ENCODE assay signal across 10 cellular contexts in the genomic region with DNA sequence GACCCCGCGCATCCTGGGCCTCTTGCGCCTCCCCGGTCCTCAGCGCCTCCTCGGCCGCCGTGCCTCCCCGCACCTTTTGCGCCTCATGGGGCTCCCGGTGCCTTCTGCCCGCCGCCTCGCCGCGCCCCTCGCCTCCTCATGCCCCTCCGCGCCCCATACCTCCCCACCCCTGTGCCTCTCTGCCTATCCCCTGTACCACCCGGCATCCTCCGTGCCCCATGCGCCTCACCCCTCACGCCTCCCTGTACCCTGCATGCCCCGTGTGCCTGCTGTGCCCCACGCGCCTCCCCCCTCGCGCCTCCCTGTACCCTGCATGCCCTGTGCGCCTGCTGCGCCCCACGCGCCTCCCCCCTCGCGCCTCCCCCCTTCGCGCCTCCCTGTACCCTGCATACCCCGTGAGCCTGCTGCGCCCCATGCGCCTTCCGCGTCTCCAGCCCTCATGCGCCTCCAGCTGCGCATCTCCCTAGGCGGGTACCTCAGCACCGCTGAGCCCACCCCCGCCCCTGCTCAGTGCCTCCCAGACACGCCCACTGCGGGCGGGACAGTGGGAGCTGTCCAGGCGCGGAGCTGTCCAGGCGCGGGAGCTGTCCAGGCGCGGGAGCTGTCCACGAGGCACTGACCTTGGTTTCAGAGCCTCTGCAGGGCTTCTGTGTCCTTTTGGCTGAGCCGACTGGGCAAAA. TPM values are rescaled to one million over a fixed set of nuclear protein-coding genes. Genes with fewer than 3 reads are reported as not detected.
DNase-seq lines count a peak whose midpoint lies in the region; ATAC-seq and TF ChIP-seq lines count a peak whose summit lies in the region.
"Had no signal": no experiment of that assay in that cellular context is flagged by ENCODE, and none has a peak within 500 bp of the region (broad histone marks: within the 10 kb centered on the region; RNA-seq: fewer than 3 reads in every experiment).

No MANE protein-coding gene starts in this region.

- in situ Hi-C loops in GM13977 (cut with MboI; ENCODE audit: low pct_unique_long_range_greater_than_20kb, low sequenced_read_pairs, unreplicated experiment): no loop called here

- 51 to 86% (median 62%) methylated on average over 27 to 57 of the region's 57 CpGs for whole genome bisulfite sequencing in adrenal gland, 4 donors
- WGBS in psoas muscle, 3 donors: 59 to 72% (median 64%) methylated on average over 49 to 57 of the region's 57 CpGs

- H3K4me1 ChIP-seq in adrenal gland (replicated peaks in 1 of 2) (peaks cover 0 to 24% of the 10 kb centered on the region in 2 donors), psoas muscle (peaks cover 38% of the 10 kb centered on the region)
- H3K4me1 ChIP-seq: neural progenitor cell had no signal

- no peak overlapping the region for H3K4me3 ChIP-seq in adrenal gland
- no peak overlapping the region for H3K4me3 ChIP-seq in psoas muscle
- H3K4me3 ChIP-seq: neural progenitor cell had no signal

- ATAC-seq in left cardiac atrium (peak; percentile 90 to 92), psoas muscle (peak; percentile 71 to 74 (median 72)), HG03139 (IDR thresholded peaks at IDR 0.05; ENCODE audit: unreplicated experiment) (no peak), HG02884 (IDR thresholded peaks at IDR 0.05; ENCODE audit: unreplicated experiment) (no peak), HG03457 (IDR thresholded peaks at IDR 0.05; ENCODE audit: unreplicated experiment) (no peak)

- no peak for TF ChIP-seq POLR2A in adrenal gland (IDR thresholded peaks at IDR 0.05)

- DNase-seq in EH (ENCODE audit: low read depth) (peak; percentile 44), adrenal gland (peak; percentile 53 to 78 (median 70)), left cardiac atrium (peak; percentile 62), psoas muscle (peak; percentile 66 to 75), GM13977 (ENCODE audit: low spot score) (no peak)
- DNase-seq: NCI-H526 treated with DMSO at 0.1 percent for 48 hours had no signal

- H3K27ac ChIP-seq in adrenal gland: no peak overlapping the region
- H3K27ac ChIP-seq in psoas muscle: no peak overlapping the region
- H3K27ac ChIP-seq: neural progenitor cell had no signal

- H3K9me3 ChIP-seq in adrenal gland (replicated peaks in 1 of 3) (no peaks in the 10 kb centered on the region), psoas muscle (no peaks in the 10 kb centered on the region)

- intact Hi-C loops in adrenal gland (cut with DNase I): no loop called here
- intact Hi-C loops in left cardiac atrium (cut with DNase I): no loop called here
- intact Hi-C loops in psoas muscle (cut with DNase I): loop anchor here in 1 of 2 donors (5.0 kb wide), 1 partner anchor 34 kb away; no protein-coding TSS in a partner anchor

- H3K27me3 ChIP-seq in adrenal gland (no peaks in the 10 kb centered on the region), psoas muscle (ENCODE audit: insufficient read depth in 3 of 3, low read length in 2 of 3) (no peaks in the 10 kb centered on the region)
- H3K27me3 ChIP-seq: neural progenitor cell had no signal

- TF ChIP-seq CTCF in adrenal gland (IDR thresholded peaks at IDR 0.05) (no peak), psoas muscle (IDR thresholded peaks at IDR 0.05) (no peak), GM13977 (IDR thresholded peaks at IDR 0.05; ENCODE audit: extremely low read depth, insufficient read depth, missing control alignments) (no peak)

- H3K36me3 ChIP-seq in adrenal gland (replicated peaks in 1 of 2): peaks cover 0 to 8% of the 10 kb centered on the region in 2 donors
- peaks cover 0 to 8% of the 10 kb centered on the region in 2 donors for H3K36me3 ChIP-seq in psoas muscle (ENCODE audit: insufficient read depth in 1 of 2, low read depth in 1 of 2)

RNA-seq across cellular contexts. Expression of gene IGF2R, which starts 37.1 kb away (rescaled TPM):
- 100 to 1,000 TPM in 2 of 8 donors, 10 to 100 TPM in 6; 72.6 to 154 (median 92.7) TPM for total RNA-seq in adrenal gland
- 100 to 1,000 TPM in 1 of 3 donors, 10 to 100 TPM in 2; 17.1 to 114 (median 27.6) TPM for polyA plus RNA-seq in adrenal gland
- total RNA-seq in left cardiac atrium: 10 to 100 TPM; 50.1 to 56.2 TPM
- 100 to 1,000 TPM; 113 to 167 (median 157) TPM for total RNA-seq in psoas muscle
- polyA plus RNA-seq in psoas muscle: 10 to 100 TPM; 40.1 to 91.0 (median 48.4) TPM

Comparison
In these comparisons a context has a peak if more than half of its experiments do, and no peak if none do; other contexts are left out.
1. ATAC-seq: peak in left cardiac atrium (2 of 2) and psoas muscle (4 of 4); none in HG03139 (single experiment), HG02884 (single experiment) and HG03457 (single experiment).